8 cellular contexts compared by ENCODE assay signal in genomic region chr20:33686008-33686983, GRCh38. TPM values are rescaled to one million over a fixed set of nuclear protein-coding genes. Genes with fewer than 3 reads are reported as not detected.
DNase-seq lines count a peak whose midpoint lies in the region; ATAC-seq and TF ChIP-seq lines count a peak whose summit lies in the region.

Gene E2F1 (minus strand): TSS chr20:33686385. CDS start chr20:33686264, 121 bp downstream.

- H3K27me3 ChIP-seq in Caco-2 (replicated peaks; ENCODE audit: control insufficient read depth, insufficient read depth, low read length), result no peaks in the 10 kb centered on the region

- H3K4me1 ChIP-seq in Caco-2, result peaks cover 46% of the 10 kb centered on the region

- H3K36me3 Mint-ChIP-seq in Caco-2 (ENCODE audit: insufficient read depth, unreplicated experiment), result peaks cover 32% of the 10 kb centered on the region

- H3K4me3 Mint-ChIP-seq in Caco-2 (ENCODE audit: unreplicated experiment), result peak within 1 kb of the TSS; percentile 68

- no peaks in the 10 kb centered on the region for H3K27me3 Mint-ChIP-seq in Caco-2 (ENCODE audit: insufficient read depth, unreplicated experiment)

- no peaks in the 10 kb centered on the region for H3K9me3 Mint-ChIP-seq in Caco-2 (ENCODE audit: unreplicated experiment)

- POLR2A ChIA-PET in Caco-2 (lab: Charles Lee), result interaction anchor here (1.3 to 1.8 kb wide), 2 partner anchors 19 to 34 kb away, joined by 7 to 9 read pairs; partner anchors contain the start of genes ACTL10 and PXMP4

- peak; percentile 67 for ATAC-seq in GM21367 (IDR thresholded peaks at IDR 0.05; ENCODE audit: unreplicated experiment)

- peak within 1 kb of the TSS; percentile 80 for H3K4me3 ChIP-seq in Caco-2 (ENCODE audit: low read depth, low read length)

- peak; percentile 56 to 64 for TF ChIP-seq CTCF in Caco-2 (IDR thresholded peaks at IDR 0.05; ENCODE audit: insufficient read depth in 1 of 2, low read depth in 1 of 2, low read length in 1 of 2, severe bottlenecking in 1 of 2, unreplicated experiment in 1 of 2)

- DNase-seq in Caco-2, result peak; percentile 99 to 100
- peak; percentile 88 for DNase-seq in HT1080 (ENCODE audit: low read depth)
- DNase-seq in NK-92 treated with Interleukin-12 subunit alpha and Interleukin-12 subunit beta, amount 100 ng/mL, for 24 hours (lab: John Stamatoyannopoulos, UW), result peak; percentile 94
- peak; percentile 73 to 93 for DNase-seq in activated CD8-positive, alpha-beta memory T cell treated with anti-CD3 and anti-CD28 coated beads for 1 hour (ENCODE audit: extremely low read depth in 1 of 2, low read depth in 1 of 2)
- peak; percentile 91 for DNase-seq in effector CD4-positive, alpha-beta T cell
- peak; percentile 95 for DNase-seq in medulla oblongata (ENCODE audit: extremely low spot score)
- peak; percentile 92 to 98 (median 94) for DNase-seq in stimulated activated CD4-positive, alpha-beta T cell treated with anti-CD3 and anti-CD28 coated beads, TNF-alpha, amount 100 ng/mL, for 48 hours (ENCODE audit: low read depth in 3 of 3)

- no peaks in the 10 kb centered on the region for H3K9me3 ChIP-seq in Caco-2

- H3K36me3 ChIP-seq in Caco-2 (ENCODE audit: control insufficient read depth, insufficient read depth, low read length), result no peaks in the 10 kb centered on the region

- BruUV-seq in Caco-2 (replicated peaks; lab: Mats Ljungman, UMichigan), result no TSS peak

- H3K4me1 Mint-ChIP-seq in Caco-2 (ENCODE audit: low read depth, unreplicated experiment), result peaks cover 59% of the 10 kb centered on the region

- intact Hi-C loops in Caco-2 (cut with micrococcal nuclease; ENCODE audit: unreplicated experiment), result loop anchor here (1.0 to 5.0 kb wide), 6 partner anchors 12 to 306 kb away; partner anchors contain the start of genes ACTL10, CHMP4B, NECAB3 and PXMP4

- H3K27ac Mint-ChIP-seq in Caco-2 (ENCODE audit: unreplicated experiment), result peak within 1 kb of the TSS; percentile 78

- CTCF ChIA-PET in Caco-2 (lab: Charles Lee), result interaction anchor here (1.8 to 6.0 kb wide), 3 partner anchors 19 to 46 kb away, joined by 5 to 29 read pairs (median 21); partner anchors contain the start of gene ACTL10

RNA-seq across cellular contexts. Expression of gene E2F1, which starts in this region (rescaled TPM):
- total RNA-seq in Caco-2 (2022), result 67.5 and 74.7 TPM in 2 replicates
- 37.1 and 48.7 TPM in 2 replicates for total RNA-seq in HT1080 (2014; rRNA removed; shearing (Covaris generic))
- polyA plus RNA-seq in HT1080 (2015; cell fraction: cytosol; rRNA removed), result 27.4 and 32.2 TPM in 2 replicates
- polyA plus RNA-seq in HT1080 (2015; cell fraction: nucleus; rRNA removed), result 31.2 and 33.8 TPM in 2 replicates

Comparison
In these comparisons a context has a peak if more than half of its experiments do, and no peak if none do; other contexts are left out.
1. Peak in every context shown above with its lines: DNase-seq, ATAC-seq and H3K4me3 ChIP-seq.